In genomic region chr17:9672266-9672665, GRCh38 we compare ENCODE assay signal across 26 cellular contexts. TPM values are rescaled to one million over a fixed set of nuclear protein-coding genes. Genes with fewer than 3 reads are reported as not detected.
A peak's percentile ranks its signal among the peaks of the same experiment; 100 is the strongest.
DNase-seq lines count a peak whose midpoint lies in the region; ATAC-seq and TF ChIP-seq lines count a peak whose summit lies in the region.
"Had no signal": no experiment of that assay in that cellular context is flagged by ENCODE, and none has a peak within 500 bp of the region (broad histone marks: within the 10 kb centered on the region; RNA-seq: fewer than 3 reads in every experiment).

No MANE protein-coding gene starts in this region.

- no peak overlapping the region for H3K9ac ChIP-seq in mesendoderm (ENCODE audit: low read length)

- H3K9me3 Mint-ChIP-seq in activated T-helper 17 cell treated with anti-CD3 and anti-CD28 coated beads, Interleukin-2, amount 50 U/mL, for 72 hours = no peaks in the 10 kb centered on the region

- no peak overlapping the region for H4K8ac ChIP-seq in mesendoderm (ENCODE audit: low read depth, low read length)

- peaks cover 3% of the 10 kb centered on the region for H3K4me1 Mint-ChIP-seq in activated T-helper 17 cell treated with anti-CD3 and anti-CD28 coated beads, Interleukin-2, amount 50 U/mL, for 72 hours
- H3K4me1 Mint-ChIP-seq: B cell had no signal

- no peak overlapping the region for H2BK5ac ChIP-seq in mesendoderm (ENCODE audit: low read length)

- no peak overlapping the region for H3K4me3 Mint-ChIP-seq in activated T-helper 17 cell treated with anti-CD3 and anti-CD28 coated beads, Interleukin-2, amount 50 U/mL, for 72 hours
- H3K4me3 Mint-ChIP-seq: B cell; CD4-positive, CD25-positive, alpha-beta regulatory T cell had no signal

- no peaks in the 10 kb centered on the region for H3K79me2 ChIP-seq in mesendoderm (ENCODE audit: control insufficient read depth, insufficient read depth, low read length)

- no peak overlapping the region for H2BK15ac ChIP-seq in mesendoderm (replicated peaks; ENCODE audit: low read depth)

- no peaks in the 10 kb centered on the region for H3K36me3 ChIP-seq in mesendoderm (ENCODE audit: control insufficient read depth, insufficient read depth, low read length)
- H3K36me3 ChIP-seq: MG63, SJSA1 had no signal

- H3K4me2 ChIP-seq in mesendoderm (ENCODE audit: low read length) = no peak overlapping the region
- H3K4me2 ChIP-seq: A549 had no signal

- peak overlapping the region; percentile 75 for H3K27ac ChIP-seq in 22Rv1
- peak overlapping the region; percentile 88 for H3K27ac ChIP-seq in C4-2B
- no peak overlapping the region for H3K27ac ChIP-seq in mesendoderm (ENCODE audit: low read depth, low read length)
- H3K27ac ChIP-seq: A549, SJSA1 had no signal

- no peak overlapping the region for H2BK120ac ChIP-seq in mesendoderm (ENCODE audit: low read depth, low read length)

- H3K27me3 Mint-ChIP-seq in activated T-helper 17 cell treated with anti-CD3 and anti-CD28 coated beads, Interleukin-2, amount 50 U/mL, for 72 hours = peaks cover 14% of the 10 kb centered on the region

- DNase-seq in RPMI7951 (ENCODE audit: low read depth) (peak; percentile 24), fibroblast of villous mesenchyme (ENCODE audit: low read depth) (peak; percentile 41), mesendoderm (no peak)
- DNase-seq: CD4-positive, CD25-positive, alpha-beta regulatory T cell; H7; MG63; NCI-H1105 treated with DMSO at 0.1 percent for 48 hours; NCI-H146; NCI-H2107; NCI-H446; NCI-H524 treated with DMSO at 0.1 percent for 48 hours; NCI-H774; NK-92 treated with Interleukin-12 subunit alpha and Interleukin-12 subunit beta, amount 100 ng/mL, for 24 hours; PC-3; Right ventricle myocardium superior had no signal

- no peaks in the 10 kb centered on the region for H3K36me3 Mint-ChIP-seq in activated T-helper 17 cell treated with anti-CD3 and anti-CD28 coated beads, Interleukin-2, amount 50 U/mL, for 72 hours (ENCODE audit: low read depth)
- H3K36me3 Mint-ChIP-seq: CD4-positive, CD25-positive, alpha-beta regulatory T cell had no signal

- H2AK5ac ChIP-seq in mesendoderm (ENCODE audit: low read length) = no peak overlapping the region

- H4K5ac ChIP-seq in mesendoderm (ENCODE audit: low read length) = no peak overlapping the region

- no peak overlapping the region for H3K4ac ChIP-seq in mesendoderm (ENCODE audit: low read depth, low read length)

- H3K27ac Mint-ChIP-seq in activated T-helper 17 cell treated with anti-CD3 and anti-CD28 coated beads, Interleukin-2, amount 50 U/mL, for 72 hours = no peak overlapping the region
- H3K27ac Mint-ChIP-seq: B cell; CD4-positive, CD25-positive, alpha-beta regulatory T cell had no signal

- H3K4me3 ChIP-seq in fibroblast of villous mesenchyme (ENCODE audit: low read depth, low read length) = no peak overlapping the region
- H3K4me3 ChIP-seq in mesendoderm (ENCODE audit: low read length) = no peak overlapping the region
- H3K4me3 ChIP-seq: A549, GM12878, K562, MG63, SJSA1 had no signal

- no peaks in the 10 kb centered on the region for H3K27me3 ChIP-seq in mesendoderm (ENCODE audit: insufficient read depth, low read length, poor library complexity)
- H3K27me3 ChIP-seq: MG63, SJSA1 had no signal

- TF ChIP-seq CTCF in 22Rv1 (IDR thresholded peaks at IDR 0.05) (no peak), C4-2B (conservative IDR thresholded peaks at IDR 0.05) (no peak), fibroblast of villous mesenchyme (IDR thresholded peaks at IDR 0.05; ENCODE audit: insufficient read depth, low read depth, low read length) (no peak)

- WGBS in mesendoderm (ENCODE audit: extremely low coverage, insufficient coverage, low lambda C conversion rate) = no CpG with 5 or more reads among the region's 8 CpGs

- no peak overlapping the region for H3K23ac ChIP-seq in mesendoderm (ENCODE audit: low read length)

- ATAC-seq in GM19328 (IDR thresholded peaks at IDR 0.05; ENCODE audit: unreplicated experiment) (no peak), GM18868 (IDR thresholded peaks at IDR 0.05; ENCODE audit: unreplicated experiment) (no peak)
- ATAC-seq in activated T-helper 17 cell treated with anti-CD3 and anti-CD28 coated beads, Interleukin-2, amount 50 U/mL, for 72 hours (replicated peaks) = no peak
- ATAC-seq: A549, GM12878, K562, PC-3 had no signal

- no peak overlapping the region for H3K56ac ChIP-seq in mesendoderm (ENCODE audit: low read length)

- H3K79me1 ChIP-seq in mesendoderm (ENCODE audit: low read length) = peaks cover 2% of the 10 kb centered on the region

- H3K18ac ChIP-seq in mesendoderm (ENCODE audit: low read length) = no peak overlapping the region

- peaks cover 17% of the 10 kb centered on the region for H3K4me1 ChIP-seq in mesendoderm (ENCODE audit: control insufficient read depth, low read depth, low read length)

RNA-seq across cellular contexts. Expression of gene USP43, which starts 26.9 kb away (rescaled TPM):
- under 0.01 and 0.72 TPM in 2 replicates for total RNA-seq in RPMI7951 (2014; rRNA removed; shearing (Covaris generic))
- not detected in 2 replicates for total RNA-seq in fibroblast of villous mesenchyme
- 5.5 TPM for polyA plus RNA-seq in mesendoderm (2013, experiment 1 of 2)
- polyA plus RNA-seq in mesendoderm (2013, experiment 2 of 2) = 5.5 TPM
- total RNA-seq in activated T-helper 17 cell treated with anti-CD3 and anti-CD28 coated beads, Interleukin-2, amount 50 U/mL, for 72 hours = 1 to 10 TPM in 1 of 2 donors, under 1 TPM in 1; 0.87 to 1.2 TPM
- total RNA-seq: CD4-positive, CD25-positive, alpha-beta regulatory T cell; GM12878; LHCN-M2; Right ventricle myocardium superior had no signal
- polyA plus RNA-seq: CD4-positive, CD25-positive, alpha-beta regulatory T cell had no signal
